ENCODE assay signal across 12 cellular contexts in genomic region chr13:23753523-23753922, GRCh38.
DNase-seq lines count a peak whose midpoint lies in the region; ATAC-seq and TF ChIP-seq lines count a peak whose summit lies in the region.
"Had no signal": no experiment of that assay in that cellular context is flagged by ENCODE, and none has a peak within 500 bp of the region (broad histone marks: within the 10 kb centered on the region; RNA-seq: fewer than 3 reads in every experiment).

No MANE protein-coding gene starts in this region.

- ATAC-seq in HG03520 (IDR thresholded peaks at IDR 0.05; ENCODE audit: unreplicated experiment): no peak

- H3K4me3 ChIP-seq in cardiac fibroblast (replicated peaks in 1 of 2; ENCODE audit: low read depth in 2 of 2, low read length in 2 of 2): no peak overlapping the region
- H3K4me3 ChIP-seq: right atrium auricular region had no signal

- TF ChIP-seq CTCF in cardiac fibroblast (IDR thresholded peaks at IDR 0.05; ENCODE audit: low read depth, low read length): no peak

- DNase-seq in AG08396 (ENCODE audit: low spot score): peak; percentile 31
- peak; percentile 11 for DNase-seq in HuH-7 (ENCODE audit: low spot score)
- DNase-seq in cardiac fibroblast (ENCODE audit: low read depth in 2 of 2): peak; percentile 24 to 75
- DNase-seq in lung microvascular endothelial cell (ENCODE audit: low read depth in 2 of 2): peak; percentile 18 to 61
- DNase-seq in COR-L47 (lab: John Stamatoyannopoulos, UW): no peak
- DNase-seq in GM19238 (ENCODE audit: insufficient read length, low spot score): no peak
- no peak for DNase-seq in NCI-H2196 treated with DMSO at 0.1 percent for 48 hours (lab: John Stamatoyannopoulos, UW; ENCODE audit: unreplicated experiment)
- DNase-seq: BE2C, Kasumi-1, kidney glomerular epithelial cell had no signal

Comparison
In these comparisons a context has a peak if more than half of its experiments do, and no peak if none do; other contexts are left out.
1. DNase-seq: peak in AG08396 (single experiment), HuH-7 (single experiment), cardiac fibroblast (2 of 2) and lung microvascular endothelial cell (2 of 2); none in COR-L47 (single experiment), GM19238 (single experiment) and NCI-H2196 treated with DMSO at 0.1 percent for 48 hours (single experiment).